ENCODE assay signal across 20 cellular contexts in genomic region chr15:48324949-48325348, GRCh38.
"Had no signal": no experiment of that assay in that cellular context is flagged by ENCODE, and none has a peak within 500 bp of the region (broad histone marks: within the 10 kb centered on the region; RNA-seq: fewer than 3 reads in every experiment).

No MANE protein-coding gene starts in this region.

- ATAC-seq: activated CD4-positive, CD25-positive, alpha-beta regulatory T cell treated with anti-CD3 and anti-CD28 coated beads, Interleukin-2, amount 50 U/mL, for 24 hours; activated T-cell treated with anti-CD3 and anti-CD28 coated beads, Interleukin-2, amount 50 U/mL, for 4 hours; effector memory CD8-positive, alpha-beta T cell; gastrocnemius medialis; heart right ventricle; left lobe of liver; natural killer cell treated with Interleukin-12 subunit alpha and Interleukin-12 subunit beta and Interleukin-15 and Interleukin-18, amount 100 ng/mL, for 72 hours; psoas muscle; right lobe of liver had no signal

- H3K9me3 ChIP-seq: gastrocnemius medialis, heart right ventricle, psoas muscle, right lobe of liver had no signal

- H3K36me3 ChIP-seq: gastrocnemius medialis, heart right ventricle, right lobe of liver had no signal

- H3K27ac ChIP-seq: epithelial cell of prostate, gastrocnemius medialis, heart right ventricle, psoas muscle, right lobe of liver had no signal

- DNase-seq: activated CD4-positive, alpha-beta memory T cell treated with anti-CD3 and anti-CD28 coated beads for 36 hours; activated gamma-delta T cell; activated naive CD8-positive, alpha-beta T cell treated with anti-CD3 and anti-CD28 coated beads, Interleukin-2, amount 10 ng/mL, durations not matched to agents 7 days and 5 days; activated T-cell treated with anti-CD3 and anti-CD28 coated beads, Interleukin-2, amount 50 U/mL, for 4 hours; anterior cingulate cortex; cerebellar nuclear complex; effector memory CD8-positive, alpha-beta T cell; gastrocnemius medialis; heart right ventricle; islet precursor cell; mesenchymal stem cell; occipital lobe; psoas muscle; right lobe of liver; stimulated activated CD4-positive, alpha-beta T cell treated with anti-CD3 and anti-CD28 coated beads, Interleukin-1b, Interleukin-23, amount 100 ng/mL, for 48 hours; stimulated activated naive B cell treated with anti-CD40 and anti-IgM and Interleukin-4, amounts not matched to agents 10 μg/mL and 1 μg/mL and 100 μg/mL, for 72 hours had no signal

- H3K27me3 ChIP-seq: gastrocnemius medialis, heart right ventricle, right lobe of liver had no signal

- H3K4me3 ChIP-seq: gastrocnemius medialis, heart right ventricle, psoas muscle, right lobe of liver had no signal

- H3K4me1 ChIP-seq: right lobe of liver had no signal
